Comparison of ENCODE assay signal across 32 cellular contexts in the genomic region with DNA sequence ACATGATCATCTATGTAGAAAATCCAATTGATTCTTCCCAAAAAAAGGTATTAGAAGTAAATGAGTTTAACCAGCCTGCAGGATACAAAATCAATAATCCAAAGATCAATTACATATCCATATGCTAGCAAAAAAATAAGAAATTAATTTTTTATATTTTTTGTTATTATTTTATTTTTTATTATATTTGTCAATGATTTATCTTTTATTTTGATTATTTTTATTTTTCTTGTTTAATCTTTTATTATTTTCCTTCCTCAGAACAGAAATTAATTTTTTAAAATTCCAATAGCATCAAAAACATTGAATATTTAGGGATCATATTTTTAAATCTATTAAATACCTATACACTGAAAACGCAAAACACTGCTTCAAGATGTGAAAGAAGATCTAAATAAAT.
"Had no signal": no experiment of that assay in that cellular context is flagged by ENCODE, and none has a peak within 500 bp of the region (broad histone marks: within the 10 kb centered on the region; RNA-seq: fewer than 3 reads in every experiment).

No MANE protein-coding gene starts in this region.

- H3K4me3 ChIP-seq: adrenal gland, body of pancreas, colonic mucosa, gastrocnemius medialis, heart left ventricle had no signal

- H3K36me3 ChIP-seq: adrenal gland, colonic mucosa, gastrocnemius medialis, heart left ventricle had no signal

- H3K4me1 ChIP-seq: adrenal gland, body of pancreas, colonic mucosa, gastrocnemius medialis had no signal

- H3K36me3 Mint-ChIP-seq: activated CD8-positive, alpha-beta memory T cell treated with anti-CD3 and anti-CD28 coated beads, Interleukin-2, amount 10 ng/mL, durations not matched to agents 7 days and 5 days; activated naive CD4-positive, alpha-beta T cell treated with anti-CD3 and anti-CD28 coated beads, Interleukin-2, amount 50 U/mL, for 24 hours; activated naive CD8-positive, alpha-beta T cell treated with anti-CD3 and anti-CD28 coated beads for 36 hours had no signal

- DNase-seq: activated CD4-positive, alpha-beta T cell treated with anti-CD3 and anti-CD28 coated beads for 1 hour; activated CD4-positive, alpha-beta T cell treated with anti-CD3 and anti-CD28 coated beads for 48 hours; activated CD4-positive, alpha-beta T cell treated with anti-CD3 and anti-CD28 coated beads, Interleukin-2, amount 50 U/mL, for 1 hour; activated CD4-positive, alpha-beta T cell treated with anti-CD3 and anti-CD28 coated beads, Interleukin-2, amount 50 U/mL, for 48 hours; activated CD8-positive, alpha-beta memory T cell treated with anti-CD3 and anti-CD28 coated beads, Interleukin-2, amount 10 ng/mL, durations not matched to agents 7 days and 5 days; activated CD8-positive, alpha-beta memory T cell treated with anti-CD3 and anti-CD28 coated beads, Interleukin-2, amount 50 U/mL, for 4 hours; activated CD8-positive, alpha-beta T cell treated with anti-CD3 and anti-CD28 coated beads, Interleukin-2, amount 10 ng/mL, durations not matched to agents 7 days and 5 days; activated effector memory CD4-positive, alpha-beta T cell treated with anti-CD3 and anti-CD28 coated beads, Interleukin-2, amount 50 U/mL, for 16 hours; activated naive CD4-positive, alpha-beta T cell treated with anti-CD3 and anti-CD28 coated beads for 36 hours; activated naive CD8-positive, alpha-beta T cell treated with anti-CD3 and anti-CD28 coated beads for 36 hours; activated naive CD8-positive, alpha-beta T cell treated with anti-CD3 and anti-CD28 coated beads, Interleukin-2, amount 50 U/mL, for 24 hours; activated T-cell treated with anti-CD3 and anti-CD28 coated beads, Interleukin-2, amount 50 U/mL, for 1 hour; activated T-cell treated with anti-CD3 and anti-CD28 coated beads, Interleukin-2, amount 50 U/mL, for 48 hours; adrenal gland; amygdala; aorta; body of pancreas; caudate nucleus; colonic mucosa; effector CD8-positive, alpha-beta T cell; foreskin fibroblast; gastrocnemius medialis; glutamatergic neuron; heart left ventricle; T-helper 1 cell; T-helper 17 cell; T1000 had no signal

- H3K27me3 Mint-ChIP-seq: activated CD8-positive, alpha-beta memory T cell treated with anti-CD3 and anti-CD28 coated beads, Interleukin-2, amount 10 ng/mL, durations not matched to agents 7 days and 5 days; activated naive CD8-positive, alpha-beta T cell treated with anti-CD3 and anti-CD28 coated beads, Interleukin-2, amount 50 U/mL, for 24 hours; T-helper 17 cell had no signal

- H3K27ac ChIP-seq: adrenal gland, body of pancreas, colonic mucosa, gastrocnemius medialis, heart left ventricle had no signal

- H3K27me3 ChIP-seq: adrenal gland, body of pancreas, colonic mucosa, gastrocnemius medialis, heart left ventricle had no signal

- H3K9me3 ChIP-seq: adrenal gland, body of pancreas, colonic mucosa, gastrocnemius medialis had no signal

- H3K4me3 Mint-ChIP-seq: activated CD8-positive, alpha-beta memory T cell treated with anti-CD3 and anti-CD28 coated beads, Interleukin-2, amount 10 ng/mL, durations not matched to agents 7 days and 5 days; activated CD8-positive, alpha-beta T cell treated with anti-CD3 and anti-CD28 coated beads, Interleukin-2, amount 10 ng/mL, durations not matched to agents 7 days and 5 days; activated naive CD4-positive, alpha-beta T cell treated with anti-CD3 and anti-CD28 coated beads for 36 hours; activated naive CD4-positive, alpha-beta T cell treated with anti-CD3 and anti-CD28 coated beads, Interleukin-2, amount 50 U/mL, for 24 hours; activated naive CD8-positive, alpha-beta T cell treated with anti-CD3 and anti-CD28 coated beads for 36 hours; activated naive CD8-positive, alpha-beta T cell treated with anti-CD3 and anti-CD28 coated beads, Interleukin-2, amount 50 U/mL, for 24 hours; activated T-helper 1 cell treated with anti-CD3 and anti-CD28 coated beads, Interleukin-12 subunit alpha, Interleukin-12 subunit beta, Interleukin-2, Interleukin-4 antibody, amounts not matched to agents 30 ng/mL and 10 ng/mL and 1 ng/mL, durations not matched to agents 14 hours and 24 hours and 36 hours; T-helper 17 cell; T-helper 2 cell treated with Interferon-gamma antibody and Interleukin-4, amounts not matched to agents 5 μg/mL and 100 μg/mL, for 36 hours had no signal

- H3K9me3 Mint-ChIP-seq: activated naive CD4-positive, alpha-beta T cell treated with anti-CD3 and anti-CD28 coated beads, Interleukin-2, amount 50 U/mL, for 24 hours; activated naive CD8-positive, alpha-beta T cell treated with anti-CD3 and anti-CD28 coated beads, Interleukin-2, amount 50 U/mL, for 24 hours; activated T-helper 1 cell treated with anti-CD3 and anti-CD28 coated beads, Interleukin-12 subunit alpha, Interleukin-12 subunit beta, Interleukin-2, Interleukin-4 antibody, amounts not matched to agents 30 ng/mL and 10 ng/mL and 1 ng/mL, durations not matched to agents 14 hours and 24 hours and 36 hours; activated T-helper 2 cell treated with anti-CD3 and anti-CD28 coated beads, Interferon-gamma antibody, Interleukin-2, Interleukin-4, amounts not matched to agents 10 μg/mL and 5 μg/mL and 100 μg/mL, durations not matched to agents 14 hours and 24 hours and 36 hours; T-helper 2 cell treated with Interferon-gamma antibody and Interleukin-4, amounts not matched to agents 5 μg/mL and 100 μg/mL, for 36 hours had no signal

- H3K27ac Mint-ChIP-seq: activated CD8-positive, alpha-beta memory T cell treated with anti-CD3 and anti-CD28 coated beads, Interleukin-2, amount 10 ng/mL, durations not matched to agents 7 days and 5 days; activated CD8-positive, alpha-beta T cell treated with anti-CD3 and anti-CD28 coated beads, Interleukin-2, amount 10 ng/mL, durations not matched to agents 7 days and 5 days; activated naive CD4-positive, alpha-beta T cell treated with anti-CD3 and anti-CD28 coated beads for 36 hours; activated naive CD4-positive, alpha-beta T cell treated with anti-CD3 and anti-CD28 coated beads, Interleukin-2, amount 50 U/mL, for 24 hours; activated naive CD8-positive, alpha-beta T cell treated with anti-CD3 and anti-CD28 coated beads for 36 hours; activated naive CD8-positive, alpha-beta T cell treated with anti-CD3 and anti-CD28 coated beads, Interleukin-2, amount 50 U/mL, for 24 hours; activated T-helper 1 cell treated with anti-CD3 and anti-CD28 coated beads, Interleukin-12 subunit alpha, Interleukin-12 subunit beta, Interleukin-2, Interleukin-4 antibody, amounts not matched to agents 30 ng/mL and 10 ng/mL and 1 ng/mL, durations not matched to agents 14 hours and 24 hours and 36 hours; activated T-helper 2 cell treated with anti-CD3 and anti-CD28 coated beads, Interferon-gamma antibody, Interleukin-2, Interleukin-4, amounts not matched to agents 10 μg/mL and 5 μg/mL and 100 μg/mL, durations not matched to agents 14 hours and 24 hours and 36 hours; T-helper 17 cell; T-helper 2 cell treated with Interferon-gamma antibody and Interleukin-4, amounts not matched to agents 5 μg/mL and 100 μg/mL, for 36 hours had no signal

- ATAC-seq: activated CD8-positive, alpha-beta memory T cell treated with anti-CD3 and anti-CD28 coated beads, Interleukin-2, amount 10 ng/mL, durations not matched to agents 7 days and 5 days; activated CD8-positive, alpha-beta T cell treated with anti-CD3 and anti-CD28 coated beads, Interleukin-2, amount 10 ng/mL, durations not matched to agents 7 days and 5 days; activated naive CD8-positive, alpha-beta T cell treated with anti-CD3 and anti-CD28 coated beads, Interleukin-2, amount 50 U/mL, for 24 hours; body of pancreas; esophagus mucosa; gastrocnemius medialis; heart left ventricle; T-helper 17 cell had no signal

- H3K4me1 Mint-ChIP-seq: activated CD8-positive, alpha-beta memory T cell treated with anti-CD3 and anti-CD28 coated beads, Interleukin-2, amount 10 ng/mL, durations not matched to agents 7 days and 5 days; activated naive CD4-positive, alpha-beta T cell treated with anti-CD3 and anti-CD28 coated beads, Interleukin-2, amount 50 U/mL, for 24 hours; activated naive CD8-positive, alpha-beta T cell treated with anti-CD3 and anti-CD28 coated beads for 36 hours; activated naive CD8-positive, alpha-beta T cell treated with anti-CD3 and anti-CD28 coated beads, Interleukin-2, amount 50 U/mL, for 24 hours; T-helper 17 cell had no signal
